ENCODE assay signal across 17 cellular contexts in genomic region chr20:24620937-24621519, GRCh38.
"Had no signal": no experiment of that assay in that cellular context is flagged by ENCODE, and none has a peak within 500 bp of the region (broad histone marks: within the 10 kb centered on the region; RNA-seq: fewer than 3 reads in every experiment).

No MANE protein-coding gene starts in this region.

- H3K27me3 ChIP-seq: gastrocnemius medialis, heart right ventricle, pancreas, tibial artery, upper lobe of left lung, uterus had no signal

- H3K27ac ChIP-seq: esophagus muscularis mucosa, gastrocnemius medialis, heart right ventricle, left ventricle myocardium inferior, pancreas, tibial artery, upper lobe of left lung, uterus had no signal

- H3K9me3 ChIP-seq: esophagus muscularis mucosa, gastrocnemius medialis, heart right ventricle, left ventricle myocardium inferior, pancreas, tibial artery, upper lobe of left lung, uterus had no signal

- DNase-seq: effector memory CD4-positive, alpha-beta T cell; gastrocnemius medialis; heart right ventricle; hypothalamus; islet precursor cell; left ventricle myocardium inferior; mesendoderm; naive B cell; occipital lobe; pancreas; right cardiac atrium; stimulated activated CD4-positive, alpha-beta T cell treated with anti-CD3 and anti-CD28 coated beads, Interleukin-2, amount 100 ng/mL, for 48 hours; tibial artery; upper lobe of left lung; uterus had no signal

- H3K4me3 ChIP-seq: esophagus muscularis mucosa, gastrocnemius medialis, heart right ventricle, left ventricle myocardium inferior, pancreas, smooth muscle cell, tibial artery, upper lobe of left lung, uterus had no signal

- H3K4me2 ChIP-seq: smooth muscle cell had no signal

- H3K36me3 ChIP-seq: esophagus muscularis mucosa, gastrocnemius medialis, heart right ventricle, left ventricle myocardium inferior, pancreas, tibial artery, upper lobe of left lung, uterus had no signal

- H3K4me1 ChIP-seq: gastrocnemius medialis, pancreas, upper lobe of left lung, uterus had no signal

- ATAC-seq: gastrocnemius medialis, heart right ventricle, right cardiac atrium had no signal
